24 cellular contexts compared by ENCODE assay signal in genomic region chr22:33443688-33444087, GRCh38.
"Had no signal": no experiment of that assay in that cellular context is flagged by ENCODE, and none has a peak within 500 bp of the region (broad histone marks: within the 10 kb centered on the region; RNA-seq: fewer than 3 reads in every experiment).

No MANE protein-coding gene starts in this region.

- H3K27ac ChIP-seq: colonic mucosa, epithelial cell of prostate, esophagus squamous epithelium, gastrocnemius medialis, heart right ventricle, left lung, lower lobe of right lung had no signal

- H3K4me3 ChIP-seq: colonic mucosa, esophagus squamous epithelium, gastrocnemius medialis, heart right ventricle, left lung, lower lobe of right lung, mucosa of descending colon had no signal

- H3K36me3 ChIP-seq: colonic mucosa, esophagus squamous epithelium, gastrocnemius medialis, heart right ventricle, left lung, lower lobe of right lung had no signal

- H3K27me3 ChIP-seq: colonic mucosa, esophagus squamous epithelium, gastrocnemius medialis, heart right ventricle, left lung had no signal

- DNase-seq: cerebellar nuclear complex; colonic mucosa; cortex of kidney; effector CD8-positive, alpha-beta T cell; effector memory CD8-positive, alpha-beta T cell; endodermal cell; erythroblast; esophagus squamous epithelium; foreskin fibroblast; foreskin melanocyte; gastrocnemius medialis; glutamatergic neuron; head of caudate nucleus; heart right ventricle; hippocampal formation; left cardiac atrium; left lung; lower lobe of right lung; mesenchymal stem cell; mucosa of descending colon had no signal

- H3K27ac Mint-ChIP-seq: dendritic cell treated with granulocyte-macrophage colony-stimulating factor and Interleukin-4, amounts not matched to agents 40 ng/mL and 50 ng/mL, for 4 days; effector memory CD8-positive, alpha-beta T cell; endodermal cell; mesothelial cell of epicardium had no signal

- H3K27me3 Mint-ChIP-seq: dendritic cell treated with granulocyte-macrophage colony-stimulating factor and Interleukin-4, amounts not matched to agents 40 ng/mL and 50 ng/mL, for 4 days had no signal

- H3K9me3 ChIP-seq: colonic mucosa, esophagus squamous epithelium, gastrocnemius medialis, heart right ventricle, left lung, lower lobe of right lung, mucosa of descending colon had no signal

- H3K4me3 Mint-ChIP-seq: dendritic cell treated with granulocyte-macrophage colony-stimulating factor and Interleukin-4, amounts not matched to agents 40 ng/mL and 50 ng/mL, for 4 days; effector memory CD8-positive, alpha-beta T cell; endodermal cell; mesothelial cell of epicardium had no signal

- H3K4me1 Mint-ChIP-seq: mesothelial cell of epicardium had no signal

- ATAC-seq: effector memory CD8-positive, alpha-beta T cell; esophagus mucosa; gastrocnemius medialis; left lung; lower lobe of right lung; mucosa of descending colon had no signal

- H3K4me1 ChIP-seq: colonic mucosa, left lung, lower lobe of right lung had no signal

- H3K9me3 Mint-ChIP-seq: endodermal cell, mesothelial cell of epicardium had no signal

- H3K36me3 Mint-ChIP-seq: mesothelial cell of epicardium had no signal
